Comparison of ENCODE assay signal across 2 cellular contexts in genomic region chr22:17117890-17118289, GRCh38.
TF ChIP-seq lines count a peak whose summit lies in the region.

No MANE protein-coding gene starts in this region.

TF ChIP-seq in liver, 16 proteins besides CTCF, POLR2A, EP300 and RAD21:
- TF ChIP-seq JUND (IDR thresholded peaks at IDR 0.05): no peak
- TF ChIP-seq SP1 (IDR thresholded peaks at IDR 0.05): no peak
- TF ChIP-seq MAX (IDR thresholded peaks at IDR 0.05): peak; percentile 26

TF ChIP-seq in HepG2, 621 proteins besides CTCF, POLR2A, EP300 and RAD21:
- TF ChIP-seq ZNF557 (CRISPR knock-in tag; IDR thresholded peaks at IDR 0.05): no peak
- TF ChIP-seq FOXA3 (CRISPR knock-in tag; IDR thresholded peaks at IDR 0.05): no peak
- no peak for TF ChIP-seq IKZF1 (IDR thresholded peaks at IDR 0.05)
